Comparison of ENCODE assay signal across 1 cellular context in the genomic region with DNA sequence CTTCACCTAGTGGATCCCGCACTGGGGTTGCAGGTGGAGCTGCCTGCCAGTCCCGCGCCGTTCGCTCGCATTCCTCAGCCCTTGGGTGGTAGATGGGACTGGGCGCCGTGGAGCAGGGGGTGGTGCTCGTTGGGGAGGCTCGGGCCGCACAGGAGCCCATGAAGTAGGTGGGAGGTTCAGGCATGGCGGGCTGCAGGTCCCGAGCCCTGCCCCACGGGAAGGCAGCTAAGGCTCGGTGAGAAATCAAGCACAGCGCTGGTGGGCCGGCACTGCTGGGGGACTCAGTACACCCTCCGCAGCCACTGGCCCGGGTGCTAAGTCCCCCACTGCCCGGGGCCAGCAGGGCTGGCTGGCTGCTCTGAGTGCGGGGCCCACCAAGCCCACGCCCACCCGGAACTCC. TPM values are rescaled to one million over a fixed set of nuclear protein-coding genes. Genes with fewer than 3 reads are reported as not detected.
"Had no signal": no experiment of that assay in that cellular context is flagged by ENCODE, and none has a peak within 500 bp of the region (broad histone marks: within the 10 kb centered on the region; RNA-seq: fewer than 3 reads in every experiment).

No MANE protein-coding gene starts in this region.

RNA-seq across cellular contexts. Expression of gene CAPSL, which starts 45.6 kb away (rescaled TPM):
- total RNA-seq: GM12878 had no signal
